In genomic region chr10:79758297-79758993, GRCh38 we compare ENCODE assay signal across 9 cellular contexts. TPM values are rescaled to one million over a fixed set of nuclear protein-coding genes. Genes with fewer than 3 reads are reported as not detected.
A peak's percentile ranks its signal among the peaks of the same experiment; 100 is the strongest.
DNase-seq lines count a peak whose midpoint lies in the region; ATAC-seq, FAIRE-seq and TF ChIP-seq lines count a peak whose summit lies in the region.
"Not testable (repeated sequence)": the region's sequence is repeated elsewhere in the genome, so short reads cannot be mapped to it uniquely, and the experiment has no call there.
"Had no signal": no experiment of that assay in that cellular context is flagged by ENCODE, and none has a peak within 500 bp of the region (broad histone marks: within the 10 kb centered on the region; RNA-seq: fewer than 3 reads in every experiment).

No MANE protein-coding gene starts in this region.

- H3K23me2 ChIP-seq in H1 (ENCODE audit: low read depth, low read length), result not testable (repeated sequence)

- not testable (repeated sequence) for H2BK120ac ChIP-seq in IMR-90 (ENCODE audit: low read depth, low read length); H1 (replicated peaks; ENCODE audit: low read depth, low read length)

- FAIRE-seq in H1 (lab: Jason Lieb, UNC), result not testable (repeated sequence)

- not testable (repeated sequence) for H3K9me3 ChIP-seq in BE2C; IMR-90 (ENCODE audit: control insufficient read depth, insufficient read depth, low read length); OCI-LY7 (ENCODE audit: low read length); H1 (ENCODE audit: insufficient read depth in 2 of 2, low read depth in 1 of 2, low read length in 1 of 2)

- not testable (repeated sequence) for H4K5ac ChIP-seq in IMR-90 (ENCODE audit: low read depth, low read length); H1 (ENCODE audit: insufficient read length, low read depth, low read length)

- H4K20me1 ChIP-seq in IMR-90 (ENCODE audit: insufficient read depth, low read length); OCI-LY7 (ENCODE audit: insufficient read depth, low read length); H1 (replicated peaks in 1 of 2; ENCODE audit: control insufficient read depth in 1 of 2, insufficient read depth in 2 of 2, low read length in 2 of 2): not testable (repeated sequence)

- H3K27me3 Mint-ChIP-seq in activated naive CD4-positive, alpha-beta T cell treated with anti-CD3 and anti-CD28 coated beads for 36 hours (ENCODE audit: low read depth), result not testable (repeated sequence)

- H4K8ac ChIP-seq in IMR-90 (ENCODE audit: low read depth in 2 of 2, low read length in 2 of 2); H1 (ENCODE audit: extremely low read depth, insufficient read depth, low read length): not testable (repeated sequence)

- not testable (repeated sequence) for H3K27ac ChIP-seq in IMR-90 (ENCODE audit: insufficient read depth, low read length); OCI-LY7 (ENCODE audit: low read depth, low read length, poor library complexity, severe bottlenecking); H1 (ENCODE audit: low read depth, low read length)

- not testable (repeated sequence) for H3K18ac ChIP-seq in IMR-90 (ENCODE audit: low read depth, low read length); H1 (ENCODE audit: extremely low read depth, low read length)

- H3K9me2 ChIP-seq in OCI-LY7 (ENCODE audit: insufficient read depth, low read length), result not testable (repeated sequence)

- not testable (repeated sequence) for ATAC-seq in IMR-90 (ENCODE audit: low read depth)

- H3K9me3 Mint-ChIP-seq in activated naive CD4-positive, alpha-beta T cell treated with anti-CD3 and anti-CD28 coated beads for 36 hours, result not testable (repeated sequence)

- CTCF ChIA-PET in IMR-90 (lab: Yijun Ruan, JAX); OCI-LY7 (lab: Charles Lee; ENCODE audit: unreplicated experiment); activated naive CD4-positive, alpha-beta T cell treated with anti-CD3 and anti-CD28 coated beads for 36 hours (lab: Charles Lee); H1 (lab: Charles Lee; ENCODE audit: partially characterized antibody): not testable (repeated sequence)

- H2BK20ac ChIP-seq in IMR-90 (ENCODE audit: low read depth, low read length); H1 (ENCODE audit: low read length): not testable (repeated sequence)

- not testable (repeated sequence) for H3K4me1 ChIP-seq in BE2C; IMR-90 (ENCODE audit: control insufficient read depth, insufficient read depth, low read length); OCI-LY7 (ENCODE audit: insufficient read depth, low read length, poor library complexity, severe bottlenecking); H1 (replicated peaks in 1 of 4; ENCODE audit: control insufficient read depth in 3 of 4, insufficient read depth in 4 of 4, low read length in 3 of 4)

- not testable (repeated sequence) for H3K79me1 ChIP-seq in IMR-90 (ENCODE audit: low read depth in 1 of 2, low read length in 2 of 2); H1 (ENCODE audit: low read depth, low read length)

- TF ChIP-seq CTCF in BE2C (IDR thresholded peaks at IDR 0.05; ENCODE audit: low read depth, low read length); GM10266 (IDR thresholded peaks at IDR 0.05; ENCODE audit: control insufficient read depth, insufficient read depth, low read depth, missing control alignments); IMR-90 (conservative IDR thresholded peaks at IDR 0.05; ENCODE audit: low read depth, low read length): not testable (repeated sequence)
- TF ChIP-seq CTCF in OCI-LY7 (conservative IDR thresholded peaks at IDR 0.05; ENCODE audit: low read length), result peak; percentile 29; the same call in 1 of the 2 replicates
- TF ChIP-seq CTCF in H1 (IDR thresholded peaks at IDR 0.05; ENCODE audit: control extremely low read depth in 1 of 3, insufficient read depth in 1 of 3, low read depth in 1 of 3, low read length in 3 of 3), result peak; percentile 24 to 46 (median 34); a peak in 3 of 4 replicates

- BruUV-seq in IMR-90 (replicated peaks; lab: Mats Ljungman, UMichigan); OCI-LY7 (replicated peaks; lab: Mats Ljungman, UMichigan): not testable (repeated sequence)

- H3K4me1 Mint-ChIP-seq in activated naive CD4-positive, alpha-beta T cell treated with anti-CD3 and anti-CD28 coated beads for 36 hours (ENCODE audit: low read depth), result not testable (repeated sequence)

- TF ChIP-seq POLR2A in IMR-90 (IDR thresholded peaks at IDR 0.05; ENCODE audit: low read depth, low read length); H1 (IDR thresholded peaks at IDR 0.05; ENCODE audit: control extremely low read depth in 1 of 2, low read depth in 2 of 2, low read length in 2 of 2): not testable (repeated sequence)

- not testable (repeated sequence) for H3K27ac Mint-ChIP-seq in activated naive CD4-positive, alpha-beta T cell treated with anti-CD3 and anti-CD28 coated beads for 36 hours

- POLR2A ChIA-PET in IMR-90 (lab: Charles Lee; ENCODE audit: unreplicated experiment); OCI-LY7 (lab: Charles Lee); H1 (lab: Charles Lee; ENCODE audit: partially characterized antibody): not testable (repeated sequence)

- not testable (repeated sequence) for TF ChIP-seq RAD21 in IMR-90 (IDR thresholded peaks at IDR 0.05; ENCODE audit: low read length)
- peak in 1 of 2 experiments; percentile 23; a peak in 1 of 4 replicates for TF ChIP-seq RAD21 in H1 (IDR thresholded peaks at IDR 0.05 in 1 of 2, conservative IDR thresholded peaks at IDR 0.05 in 1 of 2; ENCODE audit: low read depth in 2 of 2, low read length in 2 of 2)

- in situ Hi-C loops in IMR-90 (cut with MboI; ENCODE audit: low sequenced_read_pairs), result not testable (repeated sequence)

- H2BK5ac ChIP-seq in IMR-90 (ENCODE audit: low read depth, low read length, poor library complexity, severe bottlenecking); H1 (ENCODE audit: low read depth, low read length): not testable (repeated sequence)

- DNase-seq in BE2C, result peak; percentile 2
- peak; percentile 0 for DNase-seq in GM10266 (ENCODE audit: extremely low spot score)
- peak; percentile 2 for DNase-seq in IMR-90
- not testable (repeated sequence) for DNase-seq in OCI-LY7 (ENCODE audit: low spot score)
- DNase-seq in activated naive CD4-positive, alpha-beta T cell treated with anti-CD3 and anti-CD28 coated beads for 36 hours, result peak; percentile 27
- DNase-seq in H1 (ENCODE audit: low read depth in 1 of 2, low spot score in 2 of 2), result peak in 1 of 2 experiments; percentile 50
- peak; percentile 29 for DNase-seq in iPS-NIHi11 (ENCODE audit: low spot score)
- peak; percentile 21 for DNase-seq in renal cortical epithelial cell (ENCODE audit: low read depth)

- not testable (repeated sequence) for H3K4me3 Mint-ChIP-seq in activated naive CD4-positive, alpha-beta T cell treated with anti-CD3 and anti-CD28 coated beads for 36 hours

- H2AK5ac ChIP-seq in IMR-90 (ENCODE audit: low read depth, low read length); H1 (ENCODE audit: low read depth, low read length): not testable (repeated sequence)

- intact Hi-C loops in IMR-90 (cut with micrococcal nuclease); OCI-LY7 (cut with micrococcal nuclease; ENCODE audit: unreplicated experiment); activated naive CD4-positive, alpha-beta T cell treated with anti-CD3 and anti-CD28 coated beads for 36 hours (cut with micrococcal nuclease): not testable (repeated sequence)

- not testable (repeated sequence) for H3K9ac ChIP-seq in IMR-90 (ENCODE audit: low read depth, low read length); H1 (replicated peaks in 1 of 4; ENCODE audit: extremely low read depth in 1 of 4, low read depth in 3 of 4, low read length in 3 of 4)

- H3K36me3 Mint-ChIP-seq in activated naive CD4-positive, alpha-beta T cell treated with anti-CD3 and anti-CD28 coated beads for 36 hours (ENCODE audit: low read depth), result peaks cover 19% of the 10 kb centered on the region

- H3K36me3 ChIP-seq in BE2C; IMR-90 (ENCODE audit: control insufficient read depth, insufficient read depth, low read length); OCI-LY7 (ENCODE audit: insufficient read depth, low read length); H1 (ENCODE audit: control insufficient read depth in 2 of 4, insufficient read depth in 4 of 4, low read length in 3 of 4): not testable (repeated sequence)

- H2BK15ac ChIP-seq in IMR-90 (ENCODE audit: low read depth, low read length); H1 (ENCODE audit: low read length): not testable (repeated sequence)

- not testable (repeated sequence) for H3K4me3 ChIP-seq in BE2C (ENCODE audit: low read depth, low read length); IMR-90 (ENCODE audit: insufficient read depth, low read depth, low read length); OCI-LY7 (ENCODE audit: low read depth, low read length, poor library complexity, severe bottlenecking); H1 (ENCODE audit: extremely low read depth in 1 of 4, insufficient read depth in 2 of 4, low read depth in 3 of 4, low read length in 4 of 4)

- H2AK9ac ChIP-seq in IMR-90 (replicated peaks; ENCODE audit: low read depth, low read length, poor library complexity), result not testable (repeated sequence)

- not testable (repeated sequence) for H3K14ac ChIP-seq in IMR-90 (replicated peaks; ENCODE audit: low read depth, low read length); H1 (ENCODE audit: insufficient read length)

- not testable (repeated sequence) for TF ChIP-seq EP300 in H1 (IDR thresholded peaks at IDR 0.05; ENCODE audit: borderline replicate concordance in 1 of 2, low read depth in 2 of 2, low read length in 2 of 2)

- not testable (repeated sequence) for H2AFZ ChIP-seq in IMR-90 (replicated peaks; ENCODE audit: low read length, poor library complexity); OCI-LY7 (ENCODE audit: low read length); H1 (ENCODE audit: low read length)

- H3K4me2 ChIP-seq in IMR-90 (ENCODE audit: low read depth, low read length); OCI-LY7 (ENCODE audit: low read length); H1 (ENCODE audit: insufficient read depth in 1 of 2, low read depth in 2 of 2, low read length in 2 of 2): not testable (repeated sequence)

- not testable (repeated sequence) for H4K91ac ChIP-seq in IMR-90 (ENCODE audit: insufficient read depth, low read depth, low read length); H1 (replicated peaks; ENCODE audit: insufficient read length, low read length)

- H3K56ac ChIP-seq in IMR-90 (ENCODE audit: extremely low read depth, insufficient read depth, low read length); H1 (replicated peaks; ENCODE audit: insufficient read length, low read depth, low read length): not testable (repeated sequence)

- not testable (repeated sequence) for H3K4ac ChIP-seq in IMR-90 (ENCODE audit: low read depth, low read length); H1 (replicated peaks; ENCODE audit: insufficient read length, low read depth, low read length)

- dilution Hi-C loops in IMR-90 (cut with HindIII; ENCODE audit: low sequenced_read_pairs, unreplicated experiment), result not testable (repeated sequence)

- not testable (repeated sequence) for H3K27me3 ChIP-seq in BE2C; IMR-90 (ENCODE audit: control insufficient read depth, insufficient read depth, low read length); H1 (replicated peaks in 1 of 4; ENCODE audit: control insufficient read depth in 3 of 4, extremely low read depth in 1 of 4, insufficient read depth in 3 of 4, low read length in 3 of 4)

- not testable (repeated sequence) for H3K79me2 ChIP-seq in OCI-LY7 (ENCODE audit: insufficient read depth, low read depth, low read length); H1 (ENCODE audit: control insufficient read depth in 1 of 2, insufficient read depth in 2 of 2, low read length in 2 of 2)

- not testable (repeated sequence) for H2BK12ac ChIP-seq in H1 (ENCODE audit: low read depth, low read length)

- H3K23ac ChIP-seq in IMR-90 (ENCODE audit: low read depth, low read length); H1 (ENCODE audit: insufficient read length): not testable (repeated sequence)

- WGBS in IMR-90 (ENCODE audit: extremely low coverage in 2 of 2, insufficient read length in 1 of 2), 2 experiments, result no CpG with 5 or more reads among the region's 3 CpGs
- 64% methylated on average over 3 of the region's 3 CpGs; no CpG with 5 or more reads in 1 of the 2 experiments for WGBS in H1 (ENCODE audit: extremely low coverage in 1 of 2, insufficient coverage in 1 of 2, insufficient read length in 1 of 2, insufficient replicate concordance in 2 of 2, low coverage in 1 of 2, low lambda C conversion rate in 2 of 2, missing lambda C conversion rate in 1 of 2), 2 experiments

- not testable (repeated sequence) for H3K9me1 ChIP-seq in IMR-90 (ENCODE audit: insufficient read depth, low read length)

RNA-seq across cellular contexts. Expression of gene NUTM2B, which starts 55.4 kb away (rescaled TPM):
- 1.5 TPM for polyA plus RNA-seq in BE2C (2012; ENCODE audit: insufficient read depth, insufficient read length, low read depth)
- total RNA-seq in IMR-90 (2012; rRNA removed), result under 0.01 and 0.18 TPM in 2 replicates
- polyA plus RNA-seq in IMR-90 (2012; rRNA removed), result 0.22 and 0.29 TPM in 2 replicates
- 0.19 and 0.25 TPM in 2 replicates for polyA plus RNA-seq in IMR-90 (2012; cell fraction: cytosol; rRNA removed)
- polyA plus RNA-seq in IMR-90 (2012; cell fraction: nucleus; rRNA removed; ENCODE audit: low replicate concordance), result 0.25 and 0.37 TPM in 2 replicates
- total RNA-seq in OCI-LY7 (2014; rRNA removed; shearing (Covaris generic)), result 0.06 TPM in 1 of 2 replicates, not detected in the other
- total RNA-seq in OCI-LY7 (2022), result 0.91 and 1.4 TPM in 2 replicates
- total RNA-seq in activated naive CD4-positive, alpha-beta T cell treated with anti-CD3 and anti-CD28 coated beads for 36 hours, result under 1 TPM; 0.19 to 0.49 TPM
- total RNA-seq in H1 (2021; fragmentation: NEBNext Ultra II Directional; extraction: Animal tissue kit (Norgen Biotek cat#: 25700)), result 0.17 and 0.44 TPM in 2 replicates
- 0.20 and 0.27 TPM in 2 replicates for polyA plus RNA-seq in H1 (2011; rRNA removed)
- 0.19 TPM for polyA plus RNA-seq in H1 (2011; cell fraction: cytosol; rRNA removed)
- 0.51 TPM for polyA plus RNA-seq in H1 (2011; cell fraction: nucleus; rRNA removed)
- 0.23 to 0.60 TPM (median 0.47 TPM) in 4 replicates for polyA plus RNA-seq in H1 (2012, experiment 1 of 2)
- 0.21 TPM for polyA plus RNA-seq in H1 (2012, experiment 2 of 2)
- 0.28 TPM for polyA plus RNA-seq in H1 (2013, experiment 1 of 2)
- polyA plus RNA-seq in H1 (2013, experiment 2 of 2), result 0.29 TPM
- 0.07 and 0.19 TPM in 2 replicates for polyA minus RNA-seq in H1 (2011; rRNA and poly(A)+ RNA removed)
- 0.51 TPM for polyA minus RNA-seq in H1 (2011; cell fraction: cytosol; rRNA and poly(A)+ RNA removed)
- 0.60 TPM for polyA minus RNA-seq in H1 (2011; cell fraction: nucleus; rRNA and poly(A)+ RNA removed)
- 0.85 TPM in 1 of 2 replicates, not detected in the other for total RNA-seq in renal cortical epithelial cell
- total RNA-seq: SJSA1 had no signal
